11 cellular contexts compared by ENCODE assay signal in the genomic region with DNA sequence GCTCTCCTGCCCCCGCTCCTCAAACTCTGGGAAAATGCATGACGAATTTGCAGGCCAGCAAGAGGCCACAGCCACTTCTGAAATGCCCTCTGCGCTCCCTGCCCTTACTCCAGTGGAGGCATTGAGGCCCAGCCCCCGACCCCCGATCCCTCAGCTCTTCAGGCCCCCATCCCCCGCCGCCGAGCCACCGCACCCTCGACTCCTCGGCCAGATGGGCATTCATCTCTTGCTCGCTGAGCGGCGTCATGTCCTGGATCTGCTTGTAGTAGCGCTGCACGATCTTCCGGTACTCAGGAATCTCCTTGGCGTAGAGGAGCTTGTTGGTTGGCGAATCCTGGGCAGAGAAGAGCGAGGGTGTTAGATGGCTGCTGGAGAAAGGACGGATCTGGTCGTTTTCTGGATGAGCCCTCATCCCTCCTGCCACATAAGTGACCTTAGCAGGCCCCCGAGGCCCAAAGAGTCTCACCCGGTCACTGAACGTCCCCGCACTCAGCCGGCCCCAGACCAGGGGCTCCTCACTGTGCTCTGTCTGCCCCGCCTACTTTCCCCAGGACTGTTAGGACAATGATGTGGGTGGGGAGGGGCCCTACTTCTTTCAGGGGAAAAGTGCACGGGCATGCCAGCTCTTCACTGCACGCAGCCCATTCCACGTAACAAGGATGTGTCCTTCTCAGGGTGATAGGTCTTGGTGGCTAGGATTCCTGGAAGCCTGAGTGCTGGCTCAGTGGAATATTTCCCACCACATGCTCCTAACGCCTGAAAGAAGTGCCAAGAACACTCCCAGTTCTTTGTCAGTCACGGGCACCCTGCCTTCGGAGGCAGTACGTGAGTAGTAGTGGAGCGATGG. TPM values are rescaled to one million over a fixed set of nuclear protein-coding genes. Genes with fewer than 3 reads are reported as not detected.
DNase-seq lines count a peak whose midpoint lies in the region; ATAC-seq and TF ChIP-seq lines count a peak whose summit lies in the region.
"Had no signal": no experiment of that assay in that cellular context is flagged by ENCODE, and none has a peak within 500 bp of the region (broad histone marks: within the 10 kb centered on the region; RNA-seq: fewer than 3 reads in every experiment).

No MANE protein-coding gene starts in this region.

- CTCF ChIA-PET in WTC11 (lab: Charles Lee): interaction anchor here (1.7 to 2.2 kb wide), 2 partner anchors 67 to 174 kb away, joined by 4 to 9 read pairs; no protein-coding TSS in a partner anchor

- H3K4me3 Mint-ChIP-seq in WTC11 (no peak overlapping the region), osteocyte (ENCODE audit: unreplicated experiment) (no peak overlapping the region)
- H3K4me3 Mint-ChIP-seq: activated CD4-positive, alpha-beta memory T cell treated with anti-CD3 and anti-CD28 coated beads, Interleukin-2, amount 10 ng/mL, durations not matched to agents 7 days and 5 days had no signal

- H3K27me3 Mint-ChIP-seq in WTC11 (ENCODE audit: low read depth) (no peaks in the 10 kb centered on the region), osteocyte (ENCODE audit: unreplicated experiment) (no peaks in the 10 kb centered on the region)

- H3K9me3 Mint-ChIP-seq in WTC11 (no peaks in the 10 kb centered on the region), osteocyte (ENCODE audit: unreplicated experiment) (no peaks in the 10 kb centered on the region)
- H3K9me3 Mint-ChIP-seq: activated CD4-positive, alpha-beta memory T cell treated with anti-CD3 and anti-CD28 coated beads, Interleukin-2, amount 10 ng/mL, durations not matched to agents 7 days and 5 days had no signal

- H3K4me1 Mint-ChIP-seq in WTC11 (peaks cover 45% of the 10 kb centered on the region), osteocyte (ENCODE audit: unreplicated experiment) (peaks cover 86% of the 10 kb centered on the region)

- H3K27me3 ChIP-seq in HAP-1 (ENCODE audit: low read depth): no peaks in the 10 kb centered on the region
- H3K27me3 ChIP-seq: pancreas had no signal

- TF ChIP-seq CTCF in WTC11 (IDR thresholded peaks at IDR 0.05) (no peak), fibroblast of the aortic adventitia (IDR thresholded peaks at IDR 0.05; ENCODE audit: insufficient read depth, low read length) (no peak), osteocyte (IDR thresholded peaks at IDR 0.05) (no peak)

- H3K36me3 Mint-ChIP-seq in WTC11 (peaks cover 5% of the 10 kb centered on the region), osteocyte (ENCODE audit: unreplicated experiment) (peaks cover 23% of the 10 kb centered on the region)

- H3K4me1 ChIP-seq in HAP-1: no peaks in the 10 kb centered on the region
- H3K4me1 ChIP-seq: pancreas had no signal

- POLR2A ChIA-PET in WTC11 (lab: Charles Lee): no interaction called here

- DNase-seq in WTC11 (ENCODE audit: low spot score) (no peak), fibroblast of the aortic adventitia (ENCODE audit: low read depth) (peak; percentile 44), osteocyte (ENCODE audit: extremely low spot score, unreplicated experiment) (no peak), HAP-1 (ENCODE audit: low spot score in 2 of 2) (no peak), NCI-H345 treated with DMSO at 0.1 percent for 48 hours (lab: John Stamatoyannopoulos, UW; ENCODE audit: unreplicated experiment) (no peak), GDM1 (lab: John Stamatoyannopoulos, UW) (no peak)
- DNase-seq: activated CD4-positive, alpha-beta memory T cell treated with anti-CD3 and anti-CD28 coated beads, Interleukin-2, amount 10 ng/mL, durations not matched to agents 7 days and 5 days; SHP77 had no signal

- peaks cover under 1% of the 10 kb centered on the region; the same call in 1 of the 2 replicates for H3K36me3 ChIP-seq in HAP-1 (replicated peaks)
- H3K36me3 ChIP-seq: pancreas had no signal

- no peaks in the 10 kb centered on the region for H3K9me3 ChIP-seq in HAP-1
- H3K9me3 ChIP-seq: pancreas had no signal

- in situ Hi-C loops in HAP-1 (cut with MboI; ENCODE audit: low sequenced_read_pairs): no loop called here

- ATAC-seq in WTC11 (no peak), GM19035 (IDR thresholded peaks at IDR 0.05; ENCODE audit: unreplicated experiment) (no peak)

- no peak overlapping the region for H3K4me3 ChIP-seq in fibroblast of the aortic adventitia (ENCODE audit: low read depth, low read length)
- no peak overlapping the region for H3K4me3 ChIP-seq in HAP-1
- H3K4me3 ChIP-seq: pancreas had no signal

- peak overlapping the region; percentile 86 for H3K27ac Mint-ChIP-seq in WTC11
- peak overlapping the region; percentile 25 for H3K27ac Mint-ChIP-seq in osteocyte (ENCODE audit: unreplicated experiment)
- H3K27ac Mint-ChIP-seq: activated CD4-positive, alpha-beta memory T cell treated with anti-CD3 and anti-CD28 coated beads, Interleukin-2, amount 10 ng/mL, durations not matched to agents 7 days and 5 days had no signal

TF ChIP-seq in WTC11, 78 proteins besides CTCF, POLR2A, EP300 and RAD21 (continues in another document):
- TF ChIP-seq ZBTB21 (CRISPR knock-in tag; IDR thresholded peaks at IDR 0.05; ENCODE audit: borderline replicate concordance): no peak
- TF ChIP-seq SOX15 (CRISPR knock-in tag; IDR thresholded peaks at IDR 0.05): no peak
- TF ChIP-seq ATF1 (CRISPR knock-in tag; IDR thresholded peaks at IDR 0.05): no peak
- TF ChIP-seq MYBL2 (CRISPR knock-in tag; IDR thresholded peaks at IDR 0.05): no peak
- TF ChIP-seq TEAD1 (CRISPR knock-in tag; IDR thresholded peaks at IDR 0.05): no peak
- TF ChIP-seq, protein P1, sequence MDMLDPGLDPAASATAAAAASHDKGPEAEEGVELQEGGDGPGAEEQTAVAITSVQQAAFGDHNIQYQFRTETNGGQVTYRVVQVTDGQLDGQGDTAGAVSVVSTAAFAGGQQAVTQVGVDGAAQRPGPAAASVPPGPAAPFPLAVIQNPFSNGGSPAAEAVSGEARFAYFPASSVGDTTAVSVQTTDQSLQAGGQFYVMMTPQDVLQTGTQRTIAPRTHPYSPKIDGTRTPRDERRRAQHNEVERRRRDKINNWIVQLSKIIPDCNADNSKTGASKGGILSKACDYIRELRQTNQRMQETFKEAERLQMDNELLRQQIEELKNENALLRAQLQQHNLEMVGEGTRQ (CRISPR knock-in tag; IDR thresholded peaks at IDR 0.05): no peak
- no peak for TF ChIP-seq FOXP1 (CRISPR knock-in tag; IDR thresholded peaks at IDR 0.05; ENCODE audit: borderline replicate concordance)
- TF ChIP-seq, protein P2, sequence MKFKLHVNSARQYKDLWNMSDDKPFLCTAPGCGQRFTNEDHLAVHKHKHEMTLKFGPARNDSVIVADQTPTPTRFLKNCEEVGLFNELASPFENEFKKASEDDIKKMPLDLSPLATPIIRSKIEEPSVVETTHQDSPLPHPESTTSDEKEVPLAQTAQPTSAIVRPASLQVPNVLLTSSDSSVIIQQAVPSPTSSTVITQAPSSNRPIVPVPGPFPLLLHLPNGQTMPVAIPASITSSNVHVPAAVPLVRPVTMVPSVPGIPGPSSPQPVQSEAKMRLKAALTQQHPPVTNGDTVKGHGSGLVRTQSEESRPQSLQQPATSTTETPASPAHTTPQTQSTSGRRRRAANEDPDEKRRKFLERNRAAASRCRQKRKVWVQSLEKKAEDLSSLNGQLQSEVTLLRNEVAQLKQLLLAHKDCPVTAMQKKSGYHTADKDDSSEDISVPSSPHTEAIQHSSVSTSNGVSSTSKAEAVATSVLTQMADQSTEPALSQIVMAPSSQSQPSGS (CRISPR knock-in tag; IDR thresholded peaks at IDR 0.05; ENCODE audit: borderline replicate concordance, low read depth): no peak
- TF ChIP-seq GRHL2 (CRISPR knock-in tag; IDR thresholded peaks at IDR 0.05; ENCODE audit: insufficient replicate concordance, severe bottlenecking): no peak
- TF ChIP-seq NR2C2 (CRISPR knock-in tag; IDR thresholded peaks at IDR 0.05): no peak
- TF ChIP-seq GABPB1 (CRISPR knock-in tag; IDR thresholded peaks at IDR 0.05): no peak
- TF ChIP-seq, protein P3, sequence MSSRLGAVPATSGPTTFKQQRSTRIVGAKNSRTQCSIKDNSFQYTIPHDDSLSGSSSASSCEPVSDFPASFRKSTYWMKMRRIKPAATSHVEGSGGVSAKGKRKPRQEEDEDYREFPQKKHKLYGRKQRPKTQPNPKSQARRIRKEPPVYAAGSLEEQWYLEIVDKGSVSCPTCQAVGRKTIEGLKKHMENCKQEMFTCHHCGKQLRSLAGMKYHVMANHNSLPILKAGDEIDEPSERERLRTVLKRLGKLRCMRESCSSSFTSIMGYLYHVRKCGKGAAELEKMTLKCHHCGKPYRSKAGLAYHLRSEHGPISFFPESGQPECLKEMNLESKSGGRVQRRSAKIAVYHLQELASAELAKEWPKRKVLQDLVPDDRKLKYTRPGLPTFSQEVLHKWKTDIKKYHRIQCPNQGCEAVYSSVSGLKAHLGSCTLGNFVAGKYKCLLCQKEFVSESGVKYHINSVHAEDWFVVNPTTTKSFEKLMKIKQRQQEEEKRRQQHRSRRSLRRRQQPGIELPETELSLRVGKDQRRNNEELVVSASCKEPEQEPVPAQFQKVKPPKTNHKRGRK (CRISPR knock-in tag; IDR thresholded peaks at IDR 0.05; ENCODE audit: borderline replicate concordance): no peak
- TF ChIP-seq, protein P4, sequence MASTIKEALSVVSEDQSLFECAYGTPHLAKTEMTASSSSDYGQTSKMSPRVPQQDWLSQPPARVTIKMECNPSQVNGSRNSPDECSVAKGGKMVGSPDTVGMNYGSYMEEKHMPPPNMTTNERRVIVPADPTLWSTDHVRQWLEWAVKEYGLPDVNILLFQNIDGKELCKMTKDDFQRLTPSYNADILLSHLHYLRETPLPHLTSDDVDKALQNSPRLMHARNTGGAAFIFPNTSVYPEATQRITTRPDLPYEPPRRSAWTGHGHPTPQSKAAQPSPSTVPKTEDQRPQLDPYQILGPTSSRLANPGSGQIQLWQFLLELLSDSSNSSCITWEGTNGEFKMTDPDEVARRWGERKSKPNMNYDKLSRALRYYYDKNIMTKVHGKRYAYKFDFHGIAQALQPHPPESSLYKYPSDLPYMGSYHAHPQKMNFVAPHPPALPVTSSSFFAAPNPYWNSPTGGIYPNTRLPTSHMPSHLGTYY (CRISPR knock-in tag; IDR thresholded peaks at IDR 0.05): no peak
- no peak for TF ChIP-seq RELA (CRISPR knock-in tag; IDR thresholded peaks at IDR 0.05; ENCODE audit: borderline replicate concordance)
- no peak for TF ChIP-seq NR1H2 (CRISPR knock-in tag; IDR thresholded peaks at IDR 0.05)
- TF ChIP-seq, protein P5, sequence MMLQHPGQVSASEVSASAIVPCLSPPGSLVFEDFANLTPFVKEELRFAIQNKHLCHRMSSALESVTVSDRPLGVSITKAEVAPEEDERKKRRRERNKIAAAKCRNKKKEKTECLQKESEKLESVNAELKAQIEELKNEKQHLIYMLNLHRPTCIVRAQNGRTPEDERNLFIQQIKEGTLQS (CRISPR knock-in tag; conservative IDR thresholded peaks at IDR 0.05): no peak

RNA-seq across cellular contexts. Expression of a gene that starts 14.1 kb away (rescaled TPM):
- total RNA-seq in WTC11 (2021): not detected in 3 replicates
- not detected in 2 replicates for total RNA-seq in fibroblast of the aortic adventitia (ENCODE audit: low replicate concordance)
- total RNA-seq in osteocyte: not detected in 2 replicates
- total RNA-seq: activated CD4-positive, alpha-beta memory T cell treated with anti-CD3 and anti-CD28 coated beads, Interleukin-2, amount 10 ng/mL, durations not matched to agents 7 days and 5 days; epithelial cell of proximal tubule; pancreas had no signal

RNA-seq across cellular contexts. Expression of a gene that starts 28.7 kb away (rescaled TPM):
- not detected in 3 replicates for total RNA-seq in WTC11 (2021)
- not detected in 2 replicates for total RNA-seq in fibroblast of the aortic adventitia (ENCODE audit: low replicate concordance)
- not detected in 2 replicates for total RNA-seq in osteocyte
- total RNA-seq: activated CD4-positive, alpha-beta memory T cell treated with anti-CD3 and anti-CD28 coated beads, Interleukin-2, amount 10 ng/mL, durations not matched to agents 7 days and 5 days; epithelial cell of proximal tubule; pancreas had no signal

RNA-seq across cellular contexts. Expression of a gene that starts 49.4 kb away (rescaled TPM):
- total RNA-seq in WTC11 (2021) (56.7 to 63.9 TPM (median 57.4 TPM) in 3 replicates), fibroblast of the aortic adventitia (ENCODE audit: low replicate concordance) (31.4 and 76.3 TPM in 2 replicates), osteocyte (316 and 358 TPM in 2 replicates)
